Comparison of ENCODE assay signal across 8 cellular contexts in genomic region chr5:138035605-138036537, GRCh38. TPM values are rescaled to one million over a fixed set of nuclear protein-coding genes. Genes with fewer than 3 reads are reported as not detected.
A peak's percentile ranks its signal among the peaks of the same experiment; 100 is the strongest.
DNase-seq lines count a peak whose midpoint lies in the region; ATAC-seq and TF ChIP-seq lines count a peak whose summit lies in the region.

No MANE protein-coding gene starts in this region.

- no peaks in the 10 kb centered on the region for H3K9me2 ChIP-seq in hepatocyte (replicated peaks; ENCODE audit: insufficient read depth)

- H3K27me3 ChIP-seq in hepatocyte, result no peaks in the 10 kb centered on the region
- H3K27me3 ChIP-seq in gastrocnemius medialis, result no peaks in the 10 kb centered on the region

- no peak overlapping the region for H3K4me2 ChIP-seq in hepatocyte

- H3K4me1 ChIP-seq in hepatocyte (ENCODE audit: insufficient read depth), result peaks cover 17% of the 10 kb centered on the region
- H3K4me1 ChIP-seq in gastrocnemius medialis, result peaks cover 20 to 25% of the 10 kb centered on the region in 2 donors

- TF ChIP-seq CTCF in astrocyte of the cerebellum (IDR thresholded peaks at IDR 0.05; ENCODE audit: low read depth, low read length, missing control alignments) (peak; percentile 85), hepatocyte (IDR thresholded peaks at IDR 0.05; ENCODE audit: poor library complexity) (peak; percentile 96), gastrocnemius medialis (IDR thresholded peaks at IDR 0.05 in 4 of 5, conservative IDR thresholded peaks at IDR 0.05 in 1 of 5) (peak; percentile 71 to 86 (median 79))

- no peaks in the 10 kb centered on the region for H3K27me3 Mint-ChIP-seq in T-helper 2 cell treated with Interferon-gamma antibody and Interleukin-4, amounts not matched to agents 5 μg/mL and 100 μg/mL, for 36 hours (ENCODE audit: low read depth)

- 37% methylated on average over 11 of the region's 11 CpGs for WGBS in hepatocyte (ENCODE audit: low lambda C conversion rate, missing lambda C conversion rate)

- no peak overlapping the region for H3K4me3 ChIP-seq in astrocyte of the cerebellum (ENCODE audit: low read depth, low read length)
- no peak overlapping the region for H3K4me3 ChIP-seq in hepatocyte
- no peak overlapping the region for H3K4me3 ChIP-seq in gastrocnemius medialis

- peaks cover 16% of the 10 kb centered on the region for H3K79me2 ChIP-seq in hepatocyte

- peak; percentile 44 for ATAC-seq in HG02798 (IDR thresholded peaks at IDR 0.05; ENCODE audit: poor library complexity, unreplicated experiment)
- peak; percentile 63 to 78 for ATAC-seq in gastrocnemius medialis
- no peak for ATAC-seq in HG03196 (IDR thresholded peaks at IDR 0.05; ENCODE audit: unreplicated experiment)

- H3K4me3 Mint-ChIP-seq in T-helper 2 cell treated with Interferon-gamma antibody and Interleukin-4, amounts not matched to agents 5 μg/mL and 100 μg/mL, for 36 hours, result peak overlapping the region; percentile 7

- H3K36me3 Mint-ChIP-seq in T-helper 2 cell treated with Interferon-gamma antibody and Interleukin-4, amounts not matched to agents 5 μg/mL and 100 μg/mL, for 36 hours (ENCODE audit: low read depth), result peaks cover 9% of the 10 kb centered on the region

- peaks cover 13% of the 10 kb centered on the region for H4K20me1 ChIP-seq in hepatocyte (ENCODE audit: insufficient read depth, poor library complexity, severe bottlenecking)

- intact Hi-C loops in gastrocnemius medialis (cut with DNase I; ENCODE audit: low total_unique reads), result loop anchor here (1.0 to 10.0 kb wide), 4 partner anchors 33 to 299 kb away; partner anchors contain the start of genes BRD8, CDC25C, FAM53C and KIF20A

- H3K36me3 ChIP-seq in hepatocyte (replicated peaks; ENCODE audit: insufficient read depth, low read depth) (no peaks in the 10 kb centered on the region), gastrocnemius medialis (no peaks in the 10 kb centered on the region)

- no peak overlapping the region for H3K27ac Mint-ChIP-seq in T-helper 2 cell treated with Interferon-gamma antibody and Interleukin-4, amounts not matched to agents 5 μg/mL and 100 μg/mL, for 36 hours

- in situ Hi-C loops in astrocyte of the cerebellum (cut with HindIII; ENCODE audit: low sequenced_read_pairs) (no loop called here), gastrocnemius medialis (cut with MboI; ENCODE audit: low sequenced_read_pairs in 4 of 4) (loop anchor here in 3 of 4 donors (25.0 kb wide), 2 partner anchors 101 to 274 kb away; partner anchors contain the start of genes HNRNPA0 (in 2 of the 3) and NME5 (in 1 of the 3))

- TF ChIP-seq POLR2A in gastrocnemius medialis (IDR thresholded peaks at IDR 0.05), result no peak

- DNase-seq in GM04503 (ENCODE audit: low read depth) (peak; percentile 58), NCI-H2029 (lab: John Stamatoyannopoulos, UW) (peak; percentile 72), astrocyte of the cerebellum (ENCODE audit: low read depth) (peak; percentile 81), hepatocyte (ENCODE audit: low spot score) (peak; percentile 93), gastrocnemius medialis (peak; percentile 23 to 64)
- DNase-seq in T-helper 2 cell treated with Interferon-gamma antibody and Interleukin-4, amounts not matched to agents 5 μg/mL and 100 μg/mL, for 36 hours (ENCODE audit: low spot score), result peak; percentile 67

- H3K27ac ChIP-seq in hepatocyte (no peak overlapping the region), gastrocnemius medialis (peak overlapping the region in 2 of 4 donors; percentile 36 to 58)

- H3K4me1 Mint-ChIP-seq in T-helper 2 cell treated with Interferon-gamma antibody and Interleukin-4, amounts not matched to agents 5 μg/mL and 100 μg/mL, for 36 hours (ENCODE audit: low read depth), result peaks cover 20% of the 10 kb centered on the region

- H2AFZ ChIP-seq in hepatocyte, result peak overlapping the region; percentile 34

- no peaks in the 10 kb centered on the region for H3K9me3 Mint-ChIP-seq in T-helper 2 cell treated with Interferon-gamma antibody and Interleukin-4, amounts not matched to agents 5 μg/mL and 100 μg/mL, for 36 hours

- no peaks in the 10 kb centered on the region for H3K9me3 ChIP-seq in hepatocyte (ENCODE audit: low read depth)
- no peaks in the 10 kb centered on the region for H3K9me3 ChIP-seq in gastrocnemius medialis

RNA-seq across cellular contexts. Expression of gene FAM13B, which starts 3.0 kb away (rescaled TPM):
- total RNA-seq in hepatocyte (19.6 and 22.7 TPM in 2 replicates), gastrocnemius medialis (1 to 10 TPM; 3.4 to 7.9 (median 4.1) TPM)
- polyA plus RNA-seq in hepatocyte, result 8.1 and 9.4 TPM in 2 replicates

RNA-seq across cellular contexts. Expression of gene WNT8A, which starts 48.0 kb away (rescaled TPM):
- total RNA-seq in hepatocyte, result not detected in 2 replicates
- polyA plus RNA-seq in hepatocyte, result not detected in 2 replicates
- under 1 TPM in 1 of 4 donors, not detected in 3; 0.51 TPM for total RNA-seq in gastrocnemius medialis
